ENCODE assay signal across 10 cellular contexts in genomic region chr3:171309906-171310359, GRCh38.
DNase-seq lines count a peak whose midpoint lies in the region; ATAC-seq and TF ChIP-seq lines count a peak whose summit lies in the region.
"Had no signal": no experiment of that assay in that cellular context is flagged by ENCODE, and none has a peak within 500 bp of the region (broad histone marks: within the 10 kb centered on the region; RNA-seq: fewer than 3 reads in every experiment).

No MANE protein-coding gene starts in this region.

- DNase-seq in mammary epithelial cell: peak; percentile 81
- DNase-seq in mesothelial cell of epicardium (ENCODE audit: low spot score in 2 of 2, unreplicated experiment in 2 of 2): no peak
- DNase-seq in posterior cingulate gyrus: no peak
- DNase-seq in Caco-2: no peak
- DNase-seq: activated gamma-delta T cell treated with Interleukin-2 at 50 U/mL for 16 hours, NCI-H1694 had no signal

- peak overlapping the region; percentile 46 to 63 (median 53) for H3K27ac Mint-ChIP-seq in nephron
- no peak overlapping the region for H3K27ac Mint-ChIP-seq in mesothelial cell of epicardium
- no peak overlapping the region for H3K27ac Mint-ChIP-seq in Caco-2 (ENCODE audit: unreplicated experiment)

- H3K27me3 Mint-ChIP-seq in nephron (ENCODE audit: low read depth) (no peaks in the 10 kb centered on the region), mesothelial cell of epicardium (ENCODE audit: low read depth) (no peaks in the 10 kb centered on the region), Caco-2 (ENCODE audit: insufficient read depth, unreplicated experiment) (no peaks in the 10 kb centered on the region)

- H3K4me1 ChIP-seq in mammary epithelial cell (ENCODE audit: insufficient read depth, low read length) (peaks cover 26% of the 10 kb centered on the region), Caco-2 (no peaks in the 10 kb centered on the region)

- H3K36me3 Mint-ChIP-seq in nephron (ENCODE audit: low read depth) (peaks cover 4% of the 10 kb centered on the region), mesothelial cell of epicardium (peaks cover 7% of the 10 kb centered on the region), Caco-2 (ENCODE audit: insufficient read depth, unreplicated experiment) (no peaks in the 10 kb centered on the region)

- BruUV-seq in mammary epithelial cell (replicated peaks; lab: Mats Ljungman, UMichigan) (no TSS peak), Caco-2 (replicated peaks; lab: Mats Ljungman, UMichigan) (no TSS peak)

- dilution Hi-C loops in mammary epithelial cell (cut with HindIII; ENCODE audit: low sequenced_read_pairs): no loop called here

- H3K36me3 ChIP-seq in mammary epithelial cell (ENCODE audit: insufficient read depth, low read length): no peaks in the 10 kb centered on the region
- no peaks in the 10 kb centered on the region for H3K36me3 ChIP-seq in Caco-2 (ENCODE audit: control insufficient read depth, insufficient read depth, low read length)
- H3K36me3 ChIP-seq: neutrophil had no signal

- no peaks in the 10 kb centered on the region for H3K27me3 ChIP-seq in mammary epithelial cell (ENCODE audit: insufficient read depth, low read length)
- H3K27me3 ChIP-seq in Caco-2 (replicated peaks; ENCODE audit: control insufficient read depth, insufficient read depth, low read length): no peaks in the 10 kb centered on the region

- H2AFZ ChIP-seq in mammary epithelial cell (ENCODE audit: low read depth, low read length): no peak overlapping the region

- H3K9me3 Mint-ChIP-seq in nephron: peaks cover 2% of the 10 kb centered on the region
- H3K9me3 Mint-ChIP-seq in mesothelial cell of epicardium: peaks cover 12% of the 10 kb centered on the region
- H3K9me3 Mint-ChIP-seq in Caco-2 (ENCODE audit: unreplicated experiment): no peaks in the 10 kb centered on the region

- in situ Hi-C loops in mammary epithelial cell (cut with MboI; ENCODE audit: low sequenced_read_pairs in 2 of 2): no loop called here

- peak overlapping the region; percentile 35 for H3K27ac ChIP-seq in mammary epithelial cell (ENCODE audit: insufficient read depth, low read depth, low read length)
- H3K27ac ChIP-seq: neutrophil had no signal

- no peaks in the 10 kb centered on the region for H4K20me1 ChIP-seq in mammary epithelial cell (ENCODE audit: insufficient read depth, low read length)

- POLR2A ChIA-PET in Caco-2 (lab: Charles Lee): no interaction called here

- H3K4me3 Mint-ChIP-seq in nephron (no peak overlapping the region), mesothelial cell of epicardium (no peak overlapping the region), Caco-2 (ENCODE audit: unreplicated experiment) (no peak overlapping the region)

- peak overlapping the region; percentile 62 for H3K4me2 ChIP-seq in mammary epithelial cell (ENCODE audit: insufficient read depth, low read depth, low read length)

- H3K4me1 Mint-ChIP-seq in nephron (peaks cover 55% of the 10 kb centered on the region), mesothelial cell of epicardium (peaks cover 19% of the 10 kb centered on the region), Caco-2 (ENCODE audit: low read depth, unreplicated experiment) (no peaks in the 10 kb centered on the region)

- no peak overlapping the region for H3K9ac ChIP-seq in mammary epithelial cell (ENCODE audit: insufficient read depth, low read length)

- CTCF ChIA-PET in mammary epithelial cell (lab: Charles Lee; ENCODE audit: low non-redundant PET): no interaction called here
- CTCF ChIA-PET in Caco-2 (lab: Charles Lee): no interaction called here

- H3K9me3 ChIP-seq in mammary epithelial cell (replicated peaks; ENCODE audit: insufficient read depth, low read length): no peaks in the 10 kb centered on the region
- no peaks in the 10 kb centered on the region for H3K9me3 ChIP-seq in Caco-2
- H3K9me3 ChIP-seq: neutrophil had no signal

- intact Hi-C loops in mammary epithelial cell (cut with micrococcal nuclease): no loop called here
- intact Hi-C loops in posterior cingulate gyrus (cut with DNase I): no loop called here
- intact Hi-C loops in Caco-2 (cut with micrococcal nuclease; ENCODE audit: unreplicated experiment): no loop called here

- no peak for TF ChIP-seq CTCF in mammary epithelial cell (conservative IDR thresholded peaks at IDR 0.05 in 1 of 2, IDR thresholded peaks at IDR 0.05 in 1 of 2; ENCODE audit: extremely low read depth in 1 of 2, insufficient read depth in 1 of 2, low read depth in 1 of 2, low read length in 2 of 2)
- TF ChIP-seq CTCF in nephron (IDR thresholded peaks at IDR 0.05; ENCODE audit: unreplicated experiment in 3 of 3): no peak
- TF ChIP-seq CTCF in mesothelial cell of epicardium (IDR thresholded peaks at IDR 0.05; ENCODE audit: unreplicated experiment): no peak
- TF ChIP-seq CTCF in Caco-2 (IDR thresholded peaks at IDR 0.05; ENCODE audit: insufficient read depth in 1 of 2, low read depth in 1 of 2, low read length in 1 of 2, severe bottlenecking in 1 of 2, unreplicated experiment in 1 of 2): no peak

- H3K4me3 ChIP-seq in mammary epithelial cell (replicated peaks in 1 of 3; ENCODE audit: insufficient read depth in 1 of 3, low read depth in 2 of 3, low read length in 3 of 3) (no peak overlapping the region), Caco-2 (ENCODE audit: low read depth, low read length) (no peak overlapping the region)

- peaks cover 2% of the 10 kb centered on the region for H3K79me2 ChIP-seq in mammary epithelial cell (ENCODE audit: insufficient read depth, low read length)

- ATAC-seq in GM18519 (IDR thresholded peaks at IDR 0.05; ENCODE audit: low FRiP score, unreplicated experiment) (peak; percentile 62), HG03095 (IDR thresholded peaks at IDR 0.05; ENCODE audit: unreplicated experiment) (peak; percentile 64)

Comparison
In these comparisons a context has a peak if more than half of its experiments do, and no peak if none do; other contexts are left out.
1. H3K27ac Mint-ChIP-seq: peak in nephron (3 of 3); none in mesothelial cell of epicardium (single experiment) and Caco-2 (single experiment).